ENCODE assay signal across 9 cellular contexts in the genomic region with DNA sequence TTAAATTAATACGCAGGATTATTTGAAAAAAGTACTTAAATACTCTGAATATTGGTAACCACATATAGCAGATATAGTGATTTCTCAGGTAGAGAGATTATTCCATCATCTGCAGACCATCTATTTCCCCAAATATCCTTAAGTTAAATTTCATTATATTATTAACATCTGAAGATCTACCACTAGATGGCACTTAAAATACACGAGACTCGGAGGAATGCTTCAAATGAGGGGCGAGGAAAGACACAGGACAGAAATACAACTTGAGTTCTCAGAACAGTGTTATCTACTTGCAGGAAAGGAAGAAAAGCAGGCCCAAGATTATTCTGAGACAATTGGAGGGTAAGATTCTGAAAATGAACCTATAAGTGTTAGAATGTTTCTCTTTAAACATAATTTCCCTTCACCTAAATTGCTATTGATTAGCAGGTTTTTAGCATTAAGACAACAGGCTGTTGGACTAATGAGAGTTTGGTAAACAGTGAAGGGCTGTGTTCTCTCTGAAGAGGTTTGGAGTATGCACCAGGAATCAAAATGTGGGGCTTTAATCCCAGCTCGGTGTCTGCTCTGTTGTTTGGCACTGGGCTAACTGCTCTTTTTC.
DNase-seq lines count a peak whose midpoint lies in the region; ATAC-seq, FAIRE-seq and TF ChIP-seq lines count a peak whose summit lies in the region.
"Had no signal": no experiment of that assay in that cellular context is flagged by ENCODE, and none has a peak within 500 bp of the region (broad histone marks: within the 10 kb centered on the region; RNA-seq: fewer than 3 reads in every experiment).

No MANE protein-coding gene starts in this region.

- H3K9ac ChIP-seq in astrocyte (ENCODE audit: low read length) (no peak overlapping the region), liver (ENCODE audit: low read depth in 1 of 2, low read length in 2 of 2) (no peak overlapping the region)

- WGBS in liver = 20% methylated on average over 5 of the region's 5 CpGs

- TF ChIP-seq RAD21 in liver (IDR thresholded peaks at IDR 0.05) = peak; percentile 83 to 87

- H4K20me1 ChIP-seq in GM23338 (replicated peaks; ENCODE audit: insufficient read depth) (no peaks in the 10 kb centered on the region), astrocyte (ENCODE audit: insufficient read depth, low read length) (no peaks in the 10 kb centered on the region)

- H2AFZ ChIP-seq in GM23338 (no peak overlapping the region), astrocyte (ENCODE audit: low read depth, low read length) (no peak overlapping the region)

- H3K27me3 ChIP-seq in GM23338 (ENCODE audit: insufficient read depth) (no peaks in the 10 kb centered on the region), astrocyte (ENCODE audit: insufficient read depth, low read length) (no peaks in the 10 kb centered on the region), liver (ENCODE audit: control insufficient read depth in 4 of 4, insufficient read depth in 4 of 4, low read length in 3 of 4) (no peaks in the 10 kb centered on the region)

- ATAC-seq in GM23338 = peak; percentile 79
- no peak for ATAC-seq in HG02642 (IDR thresholded peaks at IDR 0.05; ENCODE audit: poor library complexity, unreplicated experiment)
- ATAC-seq: naive thymus-derived CD4-positive, alpha-beta T cell had no signal

- H3K36me3 Mint-ChIP-seq in GM23338 (ENCODE audit: low read depth) = no peaks in the 10 kb centered on the region
- no peaks in the 10 kb centered on the region for H3K36me3 Mint-ChIP-seq in astrocyte (ENCODE audit: low read depth, unreplicated experiment)
- H3K36me3 Mint-ChIP-seq: naive thymus-derived CD4-positive, alpha-beta T cell had no signal

- H3K79me2 ChIP-seq in GM23338 (replicated peaks; ENCODE audit: insufficient read depth) = no peaks in the 10 kb centered on the region
- no peaks in the 10 kb centered on the region for H3K79me2 ChIP-seq in astrocyte (ENCODE audit: insufficient read depth, low read length)

- H3K9me3 Mint-ChIP-seq in GM23338 (no peaks in the 10 kb centered on the region), astrocyte (ENCODE audit: unreplicated experiment) (no peaks in the 10 kb centered on the region)
- H3K9me3 Mint-ChIP-seq: naive thymus-derived CD4-positive, alpha-beta T cell had no signal

- H3K4me3 ChIP-seq in GM23338 (no peak overlapping the region), astrocyte (ENCODE audit: insufficient read depth, low read depth, low read length) (no peak overlapping the region), liver (ENCODE audit: low read depth in 1 of 3, low read length in 3 of 3) (no peak overlapping the region)

- H3K4me2 ChIP-seq in GM23338 (no peak overlapping the region), astrocyte (ENCODE audit: low read length) (no peak overlapping the region)

- no peak overlapping the region for H3K27ac ChIP-seq in GM23338 (ENCODE audit: low read depth)
- no peak overlapping the region for H3K27ac ChIP-seq in astrocyte (ENCODE audit: low read depth, low read length)
- H3K27ac ChIP-seq in liver (ENCODE audit: low read depth in 1 of 2, low read length in 2 of 2) = no peak overlapping the region

- no peak overlapping the region for H3K27ac Mint-ChIP-seq in GM23338
- H3K27ac Mint-ChIP-seq in astrocyte (ENCODE audit: unreplicated experiment) = no peak overlapping the region
- H3K27ac Mint-ChIP-seq: naive thymus-derived CD4-positive, alpha-beta T cell had no signal

- H3K4me3 Mint-ChIP-seq in GM23338 = no peak overlapping the region
- H3K4me3 Mint-ChIP-seq in astrocyte (ENCODE audit: unreplicated experiment) = no peak overlapping the region
- H3K4me3 Mint-ChIP-seq: naive thymus-derived CD4-positive, alpha-beta T cell had no signal

- TF ChIP-seq CTCF in GM23338 (conservative IDR thresholded peaks at IDR 0.05; ENCODE audit: low read depth in 2 of 2) (peak; percentile 69 to 73), astrocyte (IDR thresholded peaks at IDR 0.05; ENCODE audit: insufficient read depth, low read depth, low read length) (peak; percentile 55), liver (IDR thresholded peaks at IDR 0.05; ENCODE audit: low read depth, low read length, missing input control) (peak; percentile 41)

- H3K9me2 ChIP-seq in GM23338 (ENCODE audit: insufficient read depth) = no peaks in the 10 kb centered on the region

- H3K27me3 Mint-ChIP-seq in GM23338 (ENCODE audit: insufficient read depth, low read depth, poor library complexity) = peaks cover 6% of the 10 kb centered on the region
- H3K27me3 Mint-ChIP-seq in astrocyte (ENCODE audit: low read depth, unreplicated experiment) = peaks cover 5% of the 10 kb centered on the region

- FAIRE-seq in astrocyte (lab: Jason Lieb, UNC) = no peak

- no peaks in the 10 kb centered on the region for H3F3A ChIP-seq in GM23338 (replicated peaks; ENCODE audit: low read depth)

- H3K4me1 ChIP-seq in GM23338 (ENCODE audit: insufficient read depth) (no peaks in the 10 kb centered on the region; the same call in 1 of the 2 replicates), astrocyte (ENCODE audit: insufficient read depth, low read length) (no peaks in the 10 kb centered on the region), liver (ENCODE audit: control insufficient read depth in 4 of 4, insufficient read depth in 4 of 4, low read length in 3 of 4) (peaks cover 0 to 5% (median 2%) of the 10 kb centered on the region in 4 donors)

- H3K36me3 ChIP-seq in GM23338 (ENCODE audit: insufficient read depth) (no peaks in the 10 kb centered on the region), astrocyte (ENCODE audit: insufficient read depth, low read length) (no peaks in the 10 kb centered on the region), liver (ENCODE audit: control insufficient read depth in 4 of 4, insufficient read depth in 3 of 4, low read depth in 1 of 4, low read length in 3 of 4) (no peaks in the 10 kb centered on the region)

- H3K9me3 ChIP-seq in astrocyte (ENCODE audit: insufficient read depth, low read depth, low read length) (no peaks in the 10 kb centered on the region), liver (ENCODE audit: control insufficient read depth in 4 of 4, low read length in 3 of 4) (no peaks in the 10 kb centered on the region)

- H3K4me1 Mint-ChIP-seq in GM23338 (peaks cover 8% of the 10 kb centered on the region; the same call in 2 of the 3 replicates), astrocyte (ENCODE audit: low read depth, unreplicated experiment) (peaks cover 23% of the 10 kb centered on the region)

- DNase-seq in DMS79 (lab: John Stamatoyannopoulos, UW) = peak; percentile 57
- DNase-seq in GM23338 (ENCODE audit: low spot score) = peak; percentile 79
- DNase-seq in NCI-H2107 treated with DMSO at 0.1 percent for 48 hours (lab: John Stamatoyannopoulos, UW; ENCODE audit: unreplicated experiment) = peak; percentile 26
- DNase-seq in astrocyte (ENCODE audit: low read depth) = peak; percentile 27
- DNase-seq in NCI-H1048 (lab: John Stamatoyannopoulos, UW) = no peak
- DNase-seq in activated gamma-delta T cell (lab: John Stamatoyannopoulos, UW) = no peak

TF ChIP-seq in GM23338, 12 proteins besides CTCF, POLR2A, EP300 and RAD21 (continues in another document):
- TF ChIP-seq JUNB (IDR thresholded peaks at IDR 0.05; ENCODE audit: unreplicated experiment) = no peak
- no peak for TF ChIP-seq EZH2 (IDR thresholded peaks at IDR 0.05; ENCODE audit: low read depth, unreplicated experiment)
- no peak for TF ChIP-seq STAT1 (IDR thresholded peaks at IDR 0.05; ENCODE audit: unreplicated experiment)

TF ChIP-seq in liver, 16 proteins besides CTCF, POLR2A, EP300 and RAD21 (continues in another document):
- TF ChIP-seq, protein P1, sequence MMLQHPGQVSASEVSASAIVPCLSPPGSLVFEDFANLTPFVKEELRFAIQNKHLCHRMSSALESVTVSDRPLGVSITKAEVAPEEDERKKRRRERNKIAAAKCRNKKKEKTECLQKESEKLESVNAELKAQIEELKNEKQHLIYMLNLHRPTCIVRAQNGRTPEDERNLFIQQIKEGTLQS (IDR thresholded peaks at IDR 0.05) = no peak
- TF ChIP-seq, protein P2, sequence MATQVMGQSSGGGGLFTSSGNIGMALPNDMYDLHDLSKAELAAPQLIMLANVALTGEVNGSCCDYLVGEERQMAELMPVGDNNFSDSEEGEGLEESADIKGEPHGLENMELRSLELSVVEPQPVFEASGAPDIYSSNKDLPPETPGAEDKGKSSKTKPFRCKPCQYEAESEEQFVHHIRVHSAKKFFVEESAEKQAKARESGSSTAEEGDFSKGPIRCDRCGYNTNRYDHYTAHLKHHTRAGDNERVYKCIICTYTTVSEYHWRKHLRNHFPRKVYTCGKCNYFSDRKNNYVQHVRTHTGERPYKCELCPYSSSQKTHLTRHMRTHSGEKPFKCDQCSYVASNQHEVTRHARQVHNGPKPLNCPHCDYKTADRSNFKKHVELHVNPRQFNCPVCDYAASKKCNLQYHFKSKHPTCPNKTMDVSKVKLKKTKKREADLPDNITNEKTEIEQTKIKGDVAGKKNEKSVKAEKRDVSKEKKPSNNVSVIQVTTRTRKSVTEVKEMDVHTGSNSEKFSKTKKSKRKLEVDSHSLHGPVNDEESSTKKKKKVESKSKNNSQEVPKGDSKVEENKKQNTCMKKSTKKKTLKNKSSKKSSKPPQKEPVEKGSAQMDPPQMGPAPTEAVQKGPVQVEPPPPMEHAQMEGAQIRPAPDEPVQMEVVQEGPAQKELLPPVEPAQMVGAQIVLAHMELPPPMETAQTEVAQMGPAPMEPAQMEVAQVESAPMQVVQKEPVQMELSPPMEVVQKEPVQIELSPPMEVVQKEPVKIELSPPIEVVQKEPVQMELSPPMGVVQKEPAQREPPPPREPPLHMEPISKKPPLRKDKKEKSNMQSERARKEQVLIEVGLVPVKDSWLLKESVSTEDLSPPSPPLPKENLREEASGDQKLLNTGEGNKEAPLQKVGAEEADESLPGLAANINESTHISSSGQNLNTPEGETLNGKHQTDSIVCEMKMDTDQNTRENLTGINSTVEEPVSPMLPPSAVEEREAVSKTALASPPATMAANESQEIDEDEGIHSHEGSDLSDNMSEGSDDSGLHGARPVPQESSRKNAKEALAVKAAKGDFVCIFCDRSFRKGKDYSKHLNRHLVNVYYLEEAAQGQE (IDR thresholded peaks at IDR 0.05) = no peak
- TF ChIP-seq HNF4G (IDR thresholded peaks at IDR 0.05) (no peak), EGR1 (IDR thresholded peaks at IDR 0.05; ENCODE audit: low read depth in 2 of 2) (no peak), FOXA2 (IDR thresholded peaks at IDR 0.05) (no peak), YY1 (IDR thresholded peaks at IDR 0.05) (peak; percentile 0)

Comparison
In these comparisons a context has a peak if more than half of its experiments do, and no peak if none do; other contexts are left out.
1. DNase-seq: peak in DMS79 (single experiment), GM23338 (single experiment), NCI-H2107 treated with DMSO at 0.1 percent for 48 hours (single experiment) and astrocyte (single experiment); none in NCI-H1048 (single experiment) and activated gamma-delta T cell (single experiment).
2. Peak in every context shown above with its lines, with median percentiles within 50 percentile points of each other: CTCF ChIP-seq.